Comparison of ENCODE assay signal across 8 cellular contexts in genomic region chr3:172332256-172333041, GRCh38.
DNase-seq lines count a peak whose midpoint lies in the region; ATAC-seq and TF ChIP-seq lines count a peak whose summit lies in the region.

No MANE protein-coding gene starts in this region.

- no peak overlapping the region for H3K4me3 Mint-ChIP-seq in activated B cell treated with CpG ODN at 0.5 μM for 24 hours

- CTCF ChIA-PET in activated B cell treated with CpG ODN at 0.5 μM for 24 hours (lab: Charles Lee) = interaction anchor here (0.6 to 1.9 kb wide), 25 partner anchors 10 to 341 kb away, joined by 3 to 32 read pairs (median 4); no protein-coding TSS in a partner anchor

- POLR2A ChIA-PET in activated B cell treated with CpG ODN at 0.5 μM for 24 hours (lab: Charles Lee) = no interaction called here

- H3K27ac Mint-ChIP-seq in activated B cell treated with CpG ODN at 0.5 μM for 24 hours = no peak overlapping the region

- H3K36me3 Mint-ChIP-seq in activated B cell treated with CpG ODN at 0.5 μM for 24 hours (ENCODE audit: low read depth) = peaks cover 2% of the 10 kb centered on the region

- ATAC-seq in HG03039 (IDR thresholded peaks at IDR 0.05; ENCODE audit: unreplicated experiment) (peak; percentile 77), activated B cell treated with CpG ODN at 0.5 μM for 24 hours (ENCODE audit: low read depth) (peak; percentile 85)

- DNase-seq in NCI-H2081 (lab: John Stamatoyannopoulos, UW) = peak; percentile 69 to 73
- no peak for DNase-seq in NCI-H2081 treated with DMSO at 0.1 percent for 48 hours (lab: John Stamatoyannopoulos, UW)
- peak; percentile 41 for DNase-seq in NCI-H2171 treated with DMSO at 0.1 percent for 48 hours (lab: John Stamatoyannopoulos, UW)
- peak; percentile 26 for DNase-seq in activated B cell treated with CpG ODN at 0.5 μM for 24 hours
- peak; percentile 74 for DNase-seq in cerebellar cortex (ENCODE audit: low spot score)
- peak; percentile 82 for DNase-seq in left kidney (ENCODE audit: low read depth, low spot score)
- DNase-seq in stimulated activated CD4-positive, alpha-beta T cell treated with anti-CD3 and anti-CD28 coated beads, TNF-alpha, amount 100 ng/mL, for 1 hour (ENCODE audit: low read depth in 3 of 3, low spot score in 1 of 3) = peak; percentile 11 to 12 (median 12)

- no peaks in the 10 kb centered on the region for H3K4me1 Mint-ChIP-seq in activated B cell treated with CpG ODN at 0.5 μM for 24 hours

- no peaks in the 10 kb centered on the region for H3K27me3 Mint-ChIP-seq in activated B cell treated with CpG ODN at 0.5 μM for 24 hours

- TF ChIP-seq CTCF in activated B cell treated with CpG ODN at 0.5 μM for 24 hours (IDR thresholded peaks at IDR 0.05) = peak; percentile 97

- H3K9me3 Mint-ChIP-seq in activated B cell treated with CpG ODN at 0.5 μM for 24 hours = no peaks in the 10 kb centered on the region

- intact Hi-C loops in activated B cell treated with CpG ODN at 0.5 μM for 24 hours (cut with micrococcal nuclease) = loop anchor here (1.0 to 10.0 kb wide), 5 partner anchors 145 to 488 kb away; partner anchors contain the start of gene TMEM212
